Comparison of ENCODE assay signal across 8 cellular contexts in the genomic region with DNA sequence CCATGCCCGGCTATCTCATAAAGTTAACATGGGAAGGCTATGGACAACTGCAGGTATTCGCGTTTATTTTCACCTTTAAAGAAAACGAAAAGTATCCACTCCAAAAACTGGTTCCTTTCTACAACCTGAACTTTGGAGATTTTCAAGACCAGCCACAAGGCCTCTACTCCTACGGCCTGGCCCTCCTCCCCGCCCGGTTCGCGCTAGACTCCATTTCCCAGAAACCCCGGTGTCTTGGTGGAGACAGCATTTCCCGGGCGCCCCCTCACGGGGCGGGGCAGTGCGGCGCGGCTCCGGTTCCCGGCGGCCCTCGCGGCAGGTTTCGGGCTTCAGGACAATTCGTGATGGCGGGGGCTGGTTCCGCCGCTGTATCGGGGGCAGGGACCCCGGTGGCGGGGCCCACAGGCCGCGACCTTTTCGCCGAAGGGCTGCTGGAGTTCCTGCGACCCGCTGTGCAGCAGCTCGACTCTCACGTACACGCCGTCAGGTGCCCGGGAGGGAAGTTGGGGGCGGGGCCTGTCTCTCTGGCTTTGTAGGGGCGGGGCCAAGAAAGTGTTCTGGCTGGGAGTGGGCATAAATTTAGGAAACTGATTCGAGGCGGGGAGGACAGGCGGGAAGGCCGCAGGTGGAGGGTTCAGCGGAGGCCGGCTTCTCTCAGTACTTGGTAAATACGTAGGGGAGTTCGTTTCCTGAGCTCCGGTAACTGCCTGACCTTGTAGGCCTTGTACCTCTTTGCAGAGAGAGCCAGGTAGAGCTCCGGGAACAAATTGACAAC. TPM values are rescaled to one million over a fixed set of nuclear protein-coding genes. Genes with fewer than 3 reads are reported as not detected.
DNase-seq lines count a peak whose midpoint lies in the region; FAIRE-seq and TF ChIP-seq lines count a peak whose summit lies in the region.

TSS of gene SNAPIN (plus strand) at position 304 of the 775 bp plus-strand sequence. CDS start at position 345, 41 bp downstream.

- H3K4me1 Mint-ChIP-seq in activated naive CD4-positive, alpha-beta T cell treated with anti-CD3 and anti-CD28 coated beads for 36 hours (ENCODE audit: low read depth) = peaks cover 15% of the 10 kb centered on the region

- peaks cover 20% of the 10 kb centered on the region for H3K36me3 Mint-ChIP-seq in activated naive CD4-positive, alpha-beta T cell treated with anti-CD3 and anti-CD28 coated beads for 36 hours (ENCODE audit: low read depth)

- intact Hi-C loops in activated naive CD4-positive, alpha-beta T cell treated with anti-CD3 and anti-CD28 coated beads for 36 hours (cut with micrococcal nuclease) = loop anchor here (1.0 to 5.0 kb wide), 4 partner anchors 13 to 319 kb away; partner anchors contain the start of genes CHTOP and JTB

- POLR2A ChIA-PET in HEK293T (lab: Yijun Ruan, JAX) = interaction anchor here (0.8 to 4.1 kb wide), 8 partner anchors 9 to 332 kb away, joined by 3 to 41 read pairs (median 4); partner anchors contain the start of genes CHTOP, ILF2 and S100A13

- FAIRE-seq in frontal cortex (lab: Jason Lieb, UNC) = no peak

- H3K4me3 ChIP-seq in SK-N-MC = peak within 1 kb of the TSS; percentile 99

- DNase-seq in GM04503 (ENCODE audit: low read depth) = peak; percentile 40
- DNase-seq in HEK293T (ENCODE audit: extremely low spot score) = peak; percentile 93
- DNase-seq in MV-4-11 (lab: John Stamatoyannopoulos, UW) = peak; percentile 86
- no peak for DNase-seq in SK-N-MC (ENCODE audit: low read depth, low spot score)
- DNase-seq in activated naive CD4-positive, alpha-beta T cell treated with anti-CD3 and anti-CD28 coated beads for 36 hours = peak; percentile 95
- peak; percentile 79 to 88 for DNase-seq in frontal cortex (ENCODE audit: low spot score in 2 of 2)
- peak; percentile 46 to 95 (median 88) for DNase-seq in nucleus accumbens (lab: John Stamatoyannopoulos, UW)
- peak; percentile 91 for DNase-seq in superior temporal gyrus (ENCODE audit: extremely low spot score)

- H3K9me3 Mint-ChIP-seq in activated naive CD4-positive, alpha-beta T cell treated with anti-CD3 and anti-CD28 coated beads for 36 hours = no peaks in the 10 kb centered on the region

- peak within 1 kb of the TSS; percentile 91 for H3K9ac ChIP-seq in SK-N-MC (ENCODE audit: insufficient read length)

- H3K27ac Mint-ChIP-seq in activated naive CD4-positive, alpha-beta T cell treated with anti-CD3 and anti-CD28 coated beads for 36 hours = peak within 1 kb of the TSS; percentile 94

- H3K9me3 ChIP-seq in SK-N-MC (ENCODE audit: low read depth, low read length) = no peaks in the 10 kb centered on the region

- peak within 1 kb of the TSS; percentile 97 for H3K4me3 Mint-ChIP-seq in activated naive CD4-positive, alpha-beta T cell treated with anti-CD3 and anti-CD28 coated beads for 36 hours

- H3K36me3 ChIP-seq in SK-N-MC (ENCODE audit: insufficient read depth, low read length) = peaks cover 30% of the 10 kb centered on the region

- no peaks in the 10 kb centered on the region for H3K27me3 Mint-ChIP-seq in activated naive CD4-positive, alpha-beta T cell treated with anti-CD3 and anti-CD28 coated beads for 36 hours (ENCODE audit: low read depth)

- H3K27ac ChIP-seq in SK-N-MC = peak within 1 kb of the TSS; percentile 76

- CTCF ChIA-PET in HEK293T (lab: Yijun Ruan, JAX) = interaction anchor here (1.3 kb wide), 1 partner anchor 148 kb away, joined by 5 read pairs; no protein-coding TSS in a partner anchor
- CTCF ChIA-PET in activated naive CD4-positive, alpha-beta T cell treated with anti-CD3 and anti-CD28 coated beads for 36 hours (lab: Charles Lee) = interaction anchor here (0.5 to 1.2 kb wide), 3 partner anchors 19 to 319 kb away, joined by 3 read pairs; partner anchors contain the start of gene JTB

TF ChIP-seq in HEK293T, 16 proteins besides CTCF, POLR2A, EP300 and RAD21:
- TF ChIP-seq ARNT (IDR thresholded peaks at IDR 0.05) (0 out of 2 replicates have a peak, but pooled peaks have one; percentile 28), NFRKB (IDR thresholded peaks at IDR 0.05) (no peak), HDGF (IDR thresholded peaks at IDR 0.05; ENCODE audit: borderline replicate concordance) (0 out of 2 replicates have a peak, but pooled peaks have one; percentile 16), FOXK2 (IDR thresholded peaks at IDR 0.05) (no peak), FOXA1 (IDR thresholded peaks at IDR 0.05) (no peak), FOXM1 (IDR thresholded peaks at IDR 0.05; ENCODE audit: borderline replicate concordance) (no peak), SP1 (IDR thresholded peaks at IDR 0.05) (no peak), LEF1 (IDR thresholded peaks at IDR 0.05; ENCODE audit: borderline replicate concordance) (no peak), BHLHE40 (IDR thresholded peaks at IDR 0.05; ENCODE audit: borderline replicate concordance) (no peak), ZNF384 (IDR thresholded peaks at IDR 0.05) (no peak), ELF4 (IDR thresholded peaks at IDR 0.05) (peak; percentile 23; the same call in 1 of the 2 replicates), PKNOX1 (IDR thresholded peaks at IDR 0.05) (no peak)
TF ChIP-seq in HEK293T: peak in this region for 3.

RNA-seq across cellular contexts. Expression of gene SNAPIN, which starts in this region (rescaled TPM):
- 10 to 100 TPM; 24.4 to 26.2 TPM for total RNA-seq in activated naive CD4-positive, alpha-beta T cell treated with anti-CD3 and anti-CD28 coated beads for 36 hours
- 46.1 TPM for total RNA-seq in frontal cortex
